ENCODE assay signal across 8 cellular contexts in the genomic region with DNA sequence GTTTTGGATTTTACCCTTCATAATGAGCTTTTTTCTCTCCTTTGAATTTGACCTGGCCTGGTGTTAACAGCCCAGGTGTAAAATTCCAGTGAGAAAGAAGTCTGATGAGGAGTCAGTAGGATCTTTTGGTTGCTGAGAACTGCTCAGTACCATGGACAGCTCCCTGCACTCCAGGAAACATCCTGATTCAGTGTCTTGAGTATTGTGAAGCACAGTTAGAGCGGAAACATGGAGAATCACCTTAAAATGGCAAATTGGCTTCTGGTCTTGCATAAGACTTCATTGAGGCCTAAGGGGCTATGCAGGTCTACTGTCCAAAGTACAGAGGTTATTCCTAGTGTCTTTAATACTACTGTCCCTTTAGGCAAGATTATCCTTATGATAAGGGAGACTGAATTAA. TPM values are rescaled to one million over a fixed set of nuclear protein-coding genes. Genes with fewer than 3 reads are reported as not detected.
DNase-seq lines count a peak whose midpoint lies in the region; ATAC-seq, FAIRE-seq and TF ChIP-seq lines count a peak whose summit lies in the region.
"Not testable (repeated sequence)": the region's sequence is repeated elsewhere in the genome, so short reads cannot be mapped to it uniquely, and the experiment has no call there.

No MANE protein-coding gene starts in this region.

- H2BK15ac ChIP-seq in mesendoderm (replicated peaks; ENCODE audit: low read depth) = not testable (repeated sequence)

- not testable (repeated sequence) for TF ChIP-seq POLR2A in K562 (conservative IDR thresholded peaks at IDR 0.05)

- not testable (repeated sequence) for FAIRE-seq in K562 (lab: Jason Lieb, UNC)

- not testable (repeated sequence) for H3K9me1 ChIP-seq in K562 (ENCODE audit: control insufficient read depth, insufficient read depth, low read length)

- not testable (repeated sequence) for H3K4me1 Mint-ChIP-seq in activated CD4-positive, alpha-beta memory T cell treated with anti-CD3 and anti-CD28 coated beads, Interleukin-2, amount 10 ng/mL, durations not matched to agents 7 days and 5 days

- TF ChIP-seq RAD21 in K562 (CRISPR knock-in tag; conservative IDR thresholded peaks at IDR 0.05 in 1 of 2, IDR thresholded peaks at IDR 0.05 in 1 of 2) = not testable (repeated sequence)

- POLR2A ChIA-PET in HEK293 (lab: Yijun Ruan, JAX); activated CD4-positive, alpha-beta memory T cell treated with anti-CD3 and anti-CD28 coated beads, Interleukin-2, amount 10 ng/mL, durations not matched to agents 7 days and 5 days (lab: Charles Lee); K562 (lab: Yijun Ruan, JAX): not testable (repeated sequence)

- not testable (repeated sequence) for TF ChIP-seq CTCF in HEK293 (tag by site-specific recombination; IDR thresholded peaks at IDR 0.05); K562 (IDR thresholded peaks at IDR 0.05 in 2 of 3, conservative IDR thresholded peaks at IDR 0.05 in 1 of 3; ENCODE audit: insufficient read depth in 2 of 3, low read depth in 1 of 3, low read length in 3 of 3)

- H2AFZ ChIP-seq in K562 (ENCODE audit: low read depth, low read length) = not testable (repeated sequence)

- not testable (repeated sequence) for H3K36me3 ChIP-seq in HEK293 (ENCODE audit: control insufficient read depth in 2 of 2, insufficient read depth in 1 of 2, low read length in 2 of 2); K562 (ENCODE audit: control insufficient read depth, insufficient read depth, low read length); mesendoderm (ENCODE audit: control insufficient read depth, insufficient read depth, low read length)

- in situ Hi-C loops in K562 (cut with MboI) = not testable (repeated sequence)

- not testable (repeated sequence) for H3K23ac ChIP-seq in mesendoderm (ENCODE audit: low read length)

- intact Hi-C loops in K562 (cut with micrococcal nuclease) = not testable (repeated sequence)

- not testable (repeated sequence) for H4K20me1 ChIP-seq in K562 (replicated peaks; ENCODE audit: control insufficient read depth, insufficient read depth, low read length)

- H4K8ac ChIP-seq in mesendoderm (ENCODE audit: low read depth, low read length) = not testable (repeated sequence)

- not testable (repeated sequence) for H2BK5ac ChIP-seq in mesendoderm (ENCODE audit: low read length)

- H3K79me2 ChIP-seq in K562 (ENCODE audit: control insufficient read depth, insufficient read depth, low read length); mesendoderm (ENCODE audit: control insufficient read depth, insufficient read depth, low read length): not testable (repeated sequence)

- not testable (repeated sequence) for H3K27ac Mint-ChIP-seq in activated CD4-positive, alpha-beta memory T cell treated with anti-CD3 and anti-CD28 coated beads, Interleukin-2, amount 10 ng/mL, durations not matched to agents 7 days and 5 days

- not testable (repeated sequence) for H3K36me3 Mint-ChIP-seq in activated CD4-positive, alpha-beta memory T cell treated with anti-CD3 and anti-CD28 coated beads, Interleukin-2, amount 10 ng/mL, durations not matched to agents 7 days and 5 days (ENCODE audit: low read depth)

- not testable (repeated sequence) for H3K9me3 Mint-ChIP-seq in activated CD4-positive, alpha-beta memory T cell treated with anti-CD3 and anti-CD28 coated beads, Interleukin-2, amount 10 ng/mL, durations not matched to agents 7 days and 5 days

- DNase-seq in AG08396 (ENCODE audit: low spot score) (peak; percentile 28), RKO (ENCODE audit: low spot score) (peak; percentile 69), K562 (ENCODE audit: extremely low read depth in 1 of 4, low spot score in 3 of 4) (peak in 3 of 4 experiments; percentile 21 to 70 (median 27)), foreskin melanocyte (peak; percentile 36), mesendoderm (peak; percentile 91)
- peak; percentile 64 for DNase-seq in activated CD4-positive, alpha-beta memory T cell treated with anti-CD3 and anti-CD28 coated beads, Interleukin-2, amount 10 ng/mL, durations not matched to agents 7 days and 5 days
- DNase-seq in stimulated activated CD4-positive, alpha-beta T cell treated with anti-CD3 and anti-CD28 coated beads, Interleukin-2, amount 100 ng/mL, for 24 hours = peak; percentile 34 to 47

- H3K4me3 Mint-ChIP-seq in activated CD4-positive, alpha-beta memory T cell treated with anti-CD3 and anti-CD28 coated beads, Interleukin-2, amount 10 ng/mL, durations not matched to agents 7 days and 5 days = not testable (repeated sequence)

- not testable (repeated sequence) for H4K5ac ChIP-seq in mesendoderm (ENCODE audit: low read length)

- not testable (repeated sequence) for H2BK120ac ChIP-seq in mesendoderm (ENCODE audit: low read depth, low read length)

- H3K56ac ChIP-seq in mesendoderm (ENCODE audit: low read length) = not testable (repeated sequence)

- CTCF ChIA-PET in HEK293 (lab: Yijun Ruan, JAX); activated CD4-positive, alpha-beta memory T cell treated with anti-CD3 and anti-CD28 coated beads, Interleukin-2, amount 10 ng/mL, durations not matched to agents 7 days and 5 days (lab: Charles Lee); K562 (lab: Yijun Ruan, JAX; ENCODE audit: low intra/inter-chr PET ratio): not testable (repeated sequence)

- BruUV-seq in K562 (replicated peaks; lab: Mats Ljungman, UMichigan) = not testable (repeated sequence)

- not testable (repeated sequence) for H3K4me1 ChIP-seq in HEK293 (ENCODE audit: control insufficient read depth, insufficient read depth, low read length); K562 (replicated peaks in 1 of 2; ENCODE audit: control insufficient read depth in 2 of 2, insufficient read depth in 2 of 2, low read length in 2 of 2); mesendoderm (ENCODE audit: control insufficient read depth, low read depth, low read length)

- H3K4me2 ChIP-seq in K562 (ENCODE audit: insufficient read depth, low read length); mesendoderm (ENCODE audit: low read length): not testable (repeated sequence)

- not testable (repeated sequence) for H3K4ac ChIP-seq in mesendoderm (ENCODE audit: low read depth, low read length)

- not testable (repeated sequence) for H3K27me3 Mint-ChIP-seq in activated CD4-positive, alpha-beta memory T cell treated with anti-CD3 and anti-CD28 coated beads, Interleukin-2, amount 10 ng/mL, durations not matched to agents 7 days and 5 days

- H3K4me3 ChIP-seq in HEK293 (ENCODE audit: low read depth, low read length); K562; mesendoderm (ENCODE audit: low read length): not testable (repeated sequence)

- not testable (repeated sequence) for H3K9ac ChIP-seq in K562 (ENCODE audit: insufficient read depth in 1 of 2, low read depth in 2 of 2, low read length in 2 of 2); mesendoderm (ENCODE audit: low read length)

- WGBS in K562 (ENCODE audit: insufficient coverage, low coverage, missing lambda C conversion rate) = 33% methylated on average over 1 of the region's 1 CpG
- no CpG with 5 or more reads among the region's 1 CpG for WGBS in mesendoderm (ENCODE audit: extremely low coverage, insufficient coverage, low lambda C conversion rate)

- not testable (repeated sequence) for TF ChIP-seq EP300 in K562 (IDR thresholded peaks at IDR 0.05; ENCODE audit: low read length)

- not testable (repeated sequence) for ATAC-seq in K562

- not testable (repeated sequence) for H3K79me1 ChIP-seq in mesendoderm (ENCODE audit: low read length)

- not testable (repeated sequence) for H3K18ac ChIP-seq in mesendoderm (ENCODE audit: low read length)

- H3K27me3 ChIP-seq in K562 (ENCODE audit: control insufficient read depth in 2 of 2, insufficient read depth in 2 of 2, low read length in 2 of 2); mesendoderm (ENCODE audit: insufficient read depth, low read length, poor library complexity): not testable (repeated sequence)

- H3K27ac ChIP-seq in HEK293 (ENCODE audit: extremely low read depth, low read depth, low read length); K562 (ENCODE audit: extremely low read depth, low read depth, low read length); mesendoderm (ENCODE audit: low read depth, low read length): not testable (repeated sequence)

- not testable (repeated sequence) for H2AK5ac ChIP-seq in mesendoderm (ENCODE audit: low read length)

- H3K9me3 ChIP-seq in HEK293 (ENCODE audit: control insufficient read depth, insufficient read depth, low read depth, low read length); K562 (replicated peaks; ENCODE audit: control insufficient read depth, insufficient read depth, low read depth, low read length): not testable (repeated sequence)

TF ChIP-seq in K562, 482 proteins besides CTCF, POLR2A, EP300 and RAD21 (continues in another document):
- TF ChIP-seq ZNF766 (CRISPR knock-in tag; conservative IDR thresholded peaks at IDR 0.05) = 0 out of 2 replicates have a peak, but pooled peaks have one; percentile 32

RNA-seq across cellular contexts. Expression of gene METTL14, which starts 16.0 kb away (rescaled TPM):
- total RNA-seq in activated CD4-positive, alpha-beta memory T cell treated with anti-CD3 and anti-CD28 coated beads, Interleukin-2, amount 10 ng/mL, durations not matched to agents 7 days and 5 days = 10 to 100 TPM; 44.3 to 46.2 TPM
- 17.7 and 37.4 TPM in 2 replicates for total RNA-seq in K562 (2011; cell fraction: chromatin; rRNA removed; ENCODE audit: low replicate concordance)
- total RNA-seq in K562 (2011; cell fraction: nucleolus; rRNA removed) = 7.2 and 10.0 TPM in 2 replicates
- total RNA-seq in K562 (2011; cell fraction: nucleoplasm; rRNA removed) = 9.6 and 11.1 TPM in 2 replicates
- total RNA-seq in K562 (2014; rRNA removed) (20.2 and 20.4 TPM in 2 replicates), K562 (2014; rRNA removed; fragmentation: Illumina TruSeq; extraction: Trizol) (30.7 and 36.0 TPM in 2 replicates), K562 (2015; rRNA removed; fragmentation: Illumina TruSeq; extraction: Trizol) (28.2 and 42.4 TPM in 2 replicates), K562 (2021) (33.9 and 41.0 TPM in 2 replicates)
- polyA plus RNA-seq in K562 (2011; rRNA removed) (20.7 and 27.7 TPM in 2 replicates), K562 (2014; fragmentation: Illumina TruSeq; extraction: Trizol) (26.8 and 32.9 TPM in 2 replicates), K562 (2014; fragmentation: Nextera tagmentation; extraction: Ambion mirVana) (10 to 100 TPM; 16.7 to 27.2 TPM), K562 (2014; rRNA removed) (23.4 and 30.5 TPM in 2 replicates)
- polyA plus RNA-seq in K562 (2011; cell fraction: cytosol; rRNA removed) = 3.9 and 8.4 TPM in 2 replicates
- polyA plus RNA-seq in K562 (2011; cell fraction: nucleus; rRNA removed) = 13.7 and 14.9 TPM in 2 replicates
- 13.0 and 16.8 TPM in 2 replicates for polyA plus RNA-seq in K562 (2012)
- 24.4 and 28.2 TPM in 2 replicates for polyA minus RNA-seq in K562 (2011; rRNA and poly(A)+ RNA removed)
- 4.3 and 5.8 TPM in 2 replicates for polyA minus RNA-seq in K562 (2011; cell fraction: cytosol; rRNA and poly(A)+ RNA removed)
- 12.0 and 22.4 TPM in 2 replicates for polyA minus RNA-seq in K562 (2011; cell fraction: nucleus; rRNA and poly(A)+ RNA removed)
- 21.0 TPM for polyA plus RNA-seq in mesendoderm (2013, experiment 1 of 2)
- polyA plus RNA-seq in mesendoderm (2013, experiment 2 of 2) = 21.3 TPM

Comparison
In these comparisons a context has a peak if more than half of its experiments do, and no peak if none do; other contexts are left out.
1. DNase-seq: peak in every context shown above with its lines; median percentile 91 in mesendoderm; 69 in RKO; 64 in activated CD4-positive, alpha-beta memory T cell treated with anti-CD3 and anti-CD28 coated beads, Interleukin-2, amount 10 ng/mL, durations not matched to agents 7 days and 5 days; 40 in stimulated activated CD4-positive, alpha-beta T cell treated with anti-CD3 and anti-CD28 coated beads, Interleukin-2, amount 100 ng/mL, for 24 hours; 36 in foreskin melanocyte; 28 in AG08396; 27 in K562.